In the genomic region with DNA sequence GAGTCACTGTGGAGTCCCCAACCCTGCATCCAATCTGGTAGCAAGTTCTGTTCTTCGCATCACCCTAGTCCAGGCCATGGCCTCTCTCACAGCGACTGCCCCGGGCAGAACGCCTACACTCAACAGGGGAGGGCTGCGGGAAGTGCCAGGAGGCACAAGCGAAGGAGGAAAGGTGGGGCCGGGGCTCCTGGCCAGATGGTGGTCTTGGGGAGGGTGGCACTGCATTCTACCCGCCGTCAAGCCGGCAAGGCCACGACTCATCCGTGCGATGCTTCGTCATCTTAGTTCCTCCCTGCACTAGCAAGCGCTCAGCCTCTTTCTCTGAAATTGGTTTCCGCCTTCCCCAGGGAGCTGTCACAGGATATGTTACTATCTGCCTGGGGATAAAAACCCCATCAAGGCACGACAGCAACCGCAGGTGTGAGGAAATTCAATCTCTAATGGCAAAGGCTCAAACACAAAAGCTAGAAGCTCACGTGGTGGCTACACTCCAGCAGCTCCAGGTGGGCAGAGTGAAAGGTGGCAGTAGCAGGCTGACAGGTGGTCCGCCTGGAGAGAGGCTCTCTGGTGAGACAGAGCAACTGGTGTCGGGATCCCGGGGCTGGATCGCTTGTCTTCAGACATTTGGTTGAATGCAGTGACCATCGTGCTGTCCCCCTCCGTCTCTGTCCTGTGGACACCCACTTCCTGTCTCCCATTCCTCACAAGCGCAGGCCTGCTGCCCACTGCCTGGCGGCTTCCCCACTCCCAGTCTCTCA, we compare ENCODE assay signal across 10 cellular contexts.
DNase-seq lines count a peak whose midpoint lies in the region; ATAC-seq lines count a peak whose summit lies in the region.
"Had no signal": no experiment of that assay in that cellular context is flagged by ENCODE, and none has a peak within 500 bp of the region (broad histone marks: within the 10 kb centered on the region; RNA-seq: fewer than 3 reads in every experiment).

No MANE protein-coding gene starts in this region.

- H3K4me3 Mint-ChIP-seq in memory B cell, result no peak overlapping the region
- H3K4me3 Mint-ChIP-seq: endodermal cell had no signal

- ATAC-seq in memory B cell (ENCODE audit: low read depth), result no peak
- ATAC-seq in GM18520 (IDR thresholded peaks at IDR 0.05; ENCODE audit: unreplicated experiment), result no peak

- H3K36me3 Mint-ChIP-seq in memory B cell, result peaks cover 12% of the 10 kb centered on the region

- H3K4me1 Mint-ChIP-seq in memory B cell, result no peaks in the 10 kb centered on the region

- peaks cover 5% of the 10 kb centered on the region for H3K9me3 Mint-ChIP-seq in memory B cell

- peak overlapping the region; percentile 20 for H3K27ac Mint-ChIP-seq in memory B cell
- H3K27ac Mint-ChIP-seq: endodermal cell had no signal

- DNase-seq in DMS153 (lab: John Stamatoyannopoulos, UW), result peak; percentile 95
- DNase-seq in NCI-H1092 treated with DMSO at 0.1 percent for 48 hours (lab: John Stamatoyannopoulos, UW), result peak; percentile 69
- peak; percentile 99 for DNase-seq in NCI-H69 (lab: John Stamatoyannopoulos, UW)
- DNase-seq in memory B cell (ENCODE audit: low spot score in 2 of 2), result no peak
- DNase-seq in NK-92 (lab: John Stamatoyannopoulos, UW; ENCODE audit: unreplicated experiment), result no peak
- no peak for DNase-seq in NCI-H774 (lab: John Stamatoyannopoulos, UW)
- DNase-seq in RKO (ENCODE audit: low spot score), result no peak
- DNase-seq: activated CD4-positive, alpha-beta T cell treated with anti-CD3 and anti-CD28 coated beads, Interleukin-2, amount 50 U/mL, for 4 hours; endodermal cell had no signal

- peaks cover 1% of the 10 kb centered on the region for H3K27me3 Mint-ChIP-seq in memory B cell

Comparison
In these comparisons a context has a peak if more than half of its experiments do, and no peak if none do; other contexts are left out.
1. DNase-seq: peak in DMS153 (single experiment), NCI-H1092 treated with DMSO at 0.1 percent for 48 hours (single experiment) and NCI-H69 (single experiment); none in memory B cell (0 of 2), NK-92 (single experiment), NCI-H774 (single experiment) and RKO (single experiment).